ENCODE assay signal across 22 cellular contexts in the genomic region with DNA sequence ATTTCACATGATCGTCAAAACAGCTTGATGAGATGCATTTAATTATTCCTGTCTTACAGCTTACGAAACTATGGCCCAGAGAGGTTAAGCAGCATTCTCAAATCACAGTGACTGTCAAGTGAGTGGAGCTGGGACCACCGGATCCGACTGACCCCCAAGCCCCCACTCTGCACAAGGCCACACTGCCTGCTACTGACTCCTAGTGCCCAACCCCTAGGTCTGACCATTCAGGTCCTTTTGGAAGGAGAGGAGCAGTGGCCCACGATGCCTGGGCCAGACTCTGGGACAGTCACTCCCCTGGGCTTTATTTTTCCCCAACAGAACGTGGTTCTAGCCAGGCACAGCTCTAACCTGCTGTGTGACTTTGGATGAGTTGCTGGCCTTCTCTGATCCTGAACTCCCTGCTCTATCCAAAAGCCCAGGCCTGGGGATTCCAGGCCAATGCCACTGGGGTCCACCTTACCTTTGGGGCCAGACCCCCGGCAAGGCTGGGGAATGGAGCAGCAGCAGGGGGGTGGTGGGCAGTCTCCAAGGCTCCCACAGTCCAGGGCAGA. TPM values are rescaled to one million over a fixed set of nuclear protein-coding genes. Genes with fewer than 3 reads are reported as not detected.
DNase-seq lines count a peak whose midpoint lies in the region; ATAC-seq and TF ChIP-seq lines count a peak whose summit lies in the region.
"Had no signal": no experiment of that assay in that cellular context is flagged by ENCODE, and none has a peak within 500 bp of the region (broad histone marks: within the 10 kb centered on the region; RNA-seq: fewer than 3 reads in every experiment).

No MANE protein-coding gene starts in this region.

- H3K4me1 Mint-ChIP-seq in activated naive CD4-positive, alpha-beta T cell treated with anti-CD3 and anti-CD28 coated beads for 36 hours (ENCODE audit: low read depth), result peaks cover 11% of the 10 kb centered on the region
- peaks cover 16 to 26% (median 18%) of the 10 kb centered on the region in 3 donors for H3K4me1 Mint-ChIP-seq in CD8-positive, alpha-beta memory T cell
- peaks cover 12% of the 10 kb centered on the region for H3K4me1 Mint-ChIP-seq in activated naive CD8-positive, alpha-beta T cell treated with anti-CD3 and anti-CD28 coated beads, Interleukin-2, amount 10 ng/mL, durations not matched to agents 7 days and 5 days

- peaks cover 13% of the 10 kb centered on the region for H3K4me1 ChIP-seq in CD8-positive, alpha-beta memory T cell (ENCODE audit: insufficient read depth, low read length)
- H3K4me1 ChIP-seq in osteoblast (ENCODE audit: insufficient read depth, low read length), result no peaks in the 10 kb centered on the region

- ATAC-seq in activated naive CD8-positive, alpha-beta T cell treated with anti-CD3 and anti-CD28 coated beads, Interleukin-2, amount 10 ng/mL, durations not matched to agents 7 days and 5 days (ENCODE audit: low read depth), result no peak
- ATAC-seq in GM19463 (IDR thresholded peaks at IDR 0.05; ENCODE audit: unreplicated experiment), result no peak
- ATAC-seq: naive thymus-derived CD4-positive, alpha-beta T cell had no signal

- no peaks in the 10 kb centered on the region for H3K9me3 ChIP-seq in CD8-positive, alpha-beta memory T cell (ENCODE audit: low read length)
- H3K9me3 ChIP-seq in osteoblast (ENCODE audit: low read depth, low read length), result no peaks in the 10 kb centered on the region
- H3K9me3 ChIP-seq: suprapubic skin had no signal

- H3K27ac Mint-ChIP-seq in activated naive CD4-positive, alpha-beta T cell treated with anti-CD3 and anti-CD28 coated beads for 36 hours, result peak overlapping the region; percentile 79
- H3K27ac Mint-ChIP-seq in CD8-positive, alpha-beta memory T cell, result peak overlapping the region in 6 of 8 donors; percentile 32 to 85 (median 44)
- no peak overlapping the region for H3K27ac Mint-ChIP-seq in activated naive CD8-positive, alpha-beta T cell treated with anti-CD3 and anti-CD28 coated beads, Interleukin-2, amount 10 ng/mL, durations not matched to agents 7 days and 5 days

- no peak for TF ChIP-seq CTCF in osteoblast (IDR thresholded peaks at IDR 0.05; ENCODE audit: extremely low read depth, low read depth, low read length)

- no peak overlapping the region for H2AFZ ChIP-seq in osteoblast (ENCODE audit: low read length)

- H3K36me3 Mint-ChIP-seq in activated naive CD4-positive, alpha-beta T cell treated with anti-CD3 and anti-CD28 coated beads for 36 hours (ENCODE audit: low read depth), result peaks cover 6% of the 10 kb centered on the region
- H3K36me3 Mint-ChIP-seq in CD8-positive, alpha-beta memory T cell, result peaks cover 0 to 51% (median 7%) of the 10 kb centered on the region in 3 donors
- H3K36me3 Mint-ChIP-seq in activated naive CD8-positive, alpha-beta T cell treated with anti-CD3 and anti-CD28 coated beads, Interleukin-2, amount 10 ng/mL, durations not matched to agents 7 days and 5 days, result peaks cover 23% of the 10 kb centered on the region

- peak; percentile 3 for DNase-seq in activated naive CD4-positive, alpha-beta T cell treated with anti-CD3 and anti-CD28 coated beads for 36 hours
- no peak for DNase-seq in activated naive CD4-positive, alpha-beta T cell treated with anti-CD3 and anti-CD28 coated beads, Interleukin-2, amount 50 U/mL, for 16 hours
- DNase-seq in CD8-positive, alpha-beta memory T cell, result peak in 1 of 5 donors; percentile 40
- peak; percentile 28 for DNase-seq in activated naive CD8-positive, alpha-beta T cell treated with anti-CD3 and anti-CD28 coated beads, Interleukin-2, amount 10 ng/mL, durations not matched to agents 7 days and 5 days
- DNase-seq in osteoblast (ENCODE audit: insufficient read length, low spot score, missing footprints), result peak; percentile 57
- DNase-seq in NCI-H510A treated with DMSO at 0.1 percent for 48 hours (lab: John Stamatoyannopoulos, UW), result no peak
- no peak for DNase-seq in NCI-H1417 treated with DMSO at 0.1 percent for 48 hours (lab: John Stamatoyannopoulos, UW)
- DNase-seq: AML-193; mesenchymal stem cell; NCI-H1105 treated with DMSO at 0.1 percent for 48 hours; NCI-H2171 treated with DMSO at 0.1 percent for 48 hours; OCI-M1; SIG-M5; stimulated activated CD4-positive, alpha-beta T cell treated with anti-CD3 and anti-CD28 coated beads, Interleukin-2, amount 100 ng/mL, for 48 hours had no signal

- intact Hi-C loops in activated naive CD4-positive, alpha-beta T cell treated with anti-CD3 and anti-CD28 coated beads for 36 hours (cut with micrococcal nuclease), result no loop called here

- CTCF ChIA-PET in activated naive CD4-positive, alpha-beta T cell treated with anti-CD3 and anti-CD28 coated beads for 36 hours (lab: Charles Lee), result interaction anchor here (0.6 to 5.5 kb wide), 8 partner anchors 9 to 129 kb away, joined by 3 to 92 read pairs (median 30); a partner anchor contains a TSS
- CTCF ChIA-PET in CD8-positive, alpha-beta memory T cell (lab: Charles Lee), result interaction anchor here (0.9 to 15.4 kb wide), 9 partner anchors 9 to 130 kb away, joined by 5 to 504 read pairs (median 16); a partner anchor contains a TSS

- no peaks in the 10 kb centered on the region for H3K27me3 ChIP-seq in CD8-positive, alpha-beta memory T cell (ENCODE audit: insufficient read depth, low read length, poor library complexity, severe bottlenecking)
- peaks cover 2% of the 10 kb centered on the region for H3K27me3 ChIP-seq in osteoblast (ENCODE audit: insufficient read depth, low read length)
- H3K27me3 ChIP-seq: suprapubic skin had no signal

- POLR2A ChIA-PET in CD8-positive, alpha-beta memory T cell (lab: Charles Lee), result interaction anchor here (1.2 to 3.1 kb wide), 6 partner anchors 9 to 196 kb away, joined by 5 to 72 read pairs (median 43); a partner anchor contains a TSS
- POLR2A ChIA-PET in activated naive CD8-positive, alpha-beta T cell treated with anti-CD3 and anti-CD28 coated beads, Interleukin-2, amount 10 ng/mL, durations not matched to agents 7 days and 5 days (lab: Charles Lee), result interaction anchor here (0.6 to 25.9 kb wide), 4 partner anchors 8 to 104 kb away, joined by 3 to 2283 read pairs (median 54); a partner anchor contains a TSS

- H4K20me1 ChIP-seq in osteoblast (ENCODE audit: insufficient read depth, low read length), result no peaks in the 10 kb centered on the region

- no peak overlapping the region for H3K27ac ChIP-seq in CD8-positive, alpha-beta memory T cell (ENCODE audit: low read depth, low read length)
- H3K27ac ChIP-seq in osteoblast (ENCODE audit: low read depth, low read length), result no peak overlapping the region
- H3K27ac ChIP-seq: coronary artery, suprapubic skin had no signal

- no peak overlapping the region for H3K4me2 ChIP-seq in osteoblast (ENCODE audit: insufficient read depth, low read length)

- H3K79me2 ChIP-seq in osteoblast (ENCODE audit: insufficient read depth, low read length), result no peaks in the 10 kb centered on the region

- H3K36me3 ChIP-seq in CD8-positive, alpha-beta memory T cell (ENCODE audit: insufficient read depth, low read length), result no peaks in the 10 kb centered on the region
- H3K36me3 ChIP-seq in osteoblast (ENCODE audit: insufficient read depth, low read length), result no peaks in the 10 kb centered on the region
- H3K36me3 ChIP-seq: suprapubic skin had no signal

- no peaks in the 10 kb centered on the region for H3K9me3 Mint-ChIP-seq in activated naive CD4-positive, alpha-beta T cell treated with anti-CD3 and anti-CD28 coated beads for 36 hours
- no peaks in the 10 kb centered on the region for H3K9me3 Mint-ChIP-seq in CD8-positive, alpha-beta memory T cell
- H3K9me3 Mint-ChIP-seq in activated naive CD8-positive, alpha-beta T cell treated with anti-CD3 and anti-CD28 coated beads, Interleukin-2, amount 10 ng/mL, durations not matched to agents 7 days and 5 days, result no peaks in the 10 kb centered on the region
- H3K9me3 Mint-ChIP-seq: naive thymus-derived CD4-positive, alpha-beta T cell had no signal

- H3K4me3 ChIP-seq in CD8-positive, alpha-beta memory T cell (ENCODE audit: low read length), result no peak overlapping the region
- no peak overlapping the region for H3K4me3 ChIP-seq in osteoblast (ENCODE audit: insufficient read depth, low read length)
- H3K4me3 ChIP-seq: coronary artery, suprapubic skin had no signal

- H3K27me3 Mint-ChIP-seq in activated naive CD4-positive, alpha-beta T cell treated with anti-CD3 and anti-CD28 coated beads for 36 hours (ENCODE audit: low read depth), result no peaks in the 10 kb centered on the region
- no peaks in the 10 kb centered on the region for H3K27me3 Mint-ChIP-seq in CD8-positive, alpha-beta memory T cell
- peaks cover 1% of the 10 kb centered on the region for H3K27me3 Mint-ChIP-seq in activated naive CD8-positive, alpha-beta T cell treated with anti-CD3 and anti-CD28 coated beads, Interleukin-2, amount 10 ng/mL, durations not matched to agents 7 days and 5 days
- H3K27me3 Mint-ChIP-seq: naive thymus-derived CD4-positive, alpha-beta T cell had no signal

- H3K4me3 Mint-ChIP-seq in activated naive CD4-positive, alpha-beta T cell treated with anti-CD3 and anti-CD28 coated beads for 36 hours, result no peak overlapping the region
- no peak overlapping the region for H3K4me3 Mint-ChIP-seq in CD8-positive, alpha-beta memory T cell
- no peak overlapping the region for H3K4me3 Mint-ChIP-seq in activated naive CD8-positive, alpha-beta T cell treated with anti-CD3 and anti-CD28 coated beads, Interleukin-2, amount 10 ng/mL, durations not matched to agents 7 days and 5 days
- H3K4me3 Mint-ChIP-seq: naive thymus-derived CD4-positive, alpha-beta T cell had no signal

RNA-seq across cellular contexts. Expression of a gene that starts 9.9 kb away (rescaled TPM):
- 10 to 100 TPM; 18.5 to 20.0 TPM for total RNA-seq in activated naive CD4-positive, alpha-beta T cell treated with anti-CD3 and anti-CD28 coated beads for 36 hours
- 10 to 100 TPM; 14.4 to 15.0 TPM for total RNA-seq in CD8-positive, alpha-beta memory T cell
- 4.0 TPM for polyA plus RNA-seq in CD8-positive, alpha-beta memory T cell
- total RNA-seq in activated naive CD8-positive, alpha-beta T cell treated with anti-CD3 and anti-CD28 coated beads, Interleukin-2, amount 10 ng/mL, durations not matched to agents 7 days and 5 days, result 10 to 100 TPM; 70.6 to 77.7 TPM
- 3.8 and 4.3 TPM in 2 replicates for total RNA-seq in osteoblast

RNA-seq across cellular contexts. Expression of a gene that starts 33.3 kb away (rescaled TPM):
- total RNA-seq in activated naive CD4-positive, alpha-beta T cell treated with anti-CD3 and anti-CD28 coated beads for 36 hours, result 10 to 100 TPM; 76.6 to 76.9 TPM
- 100 to 1,000 TPM; 145 to 149 TPM for total RNA-seq in CD8-positive, alpha-beta memory T cell
- polyA plus RNA-seq in CD8-positive, alpha-beta memory T cell, result 97.5 TPM
- total RNA-seq in activated naive CD8-positive, alpha-beta T cell treated with anti-CD3 and anti-CD28 coated beads, Interleukin-2, amount 10 ng/mL, durations not matched to agents 7 days and 5 days, result 10 to 100 TPM; 66.4 to 70.2 TPM
- total RNA-seq in osteoblast, result 49.9 and 60.7 TPM in 2 replicates

RNA-seq across cellular contexts. Expression of a gene that starts 38.0 kb away (rescaled TPM):
- not detected for total RNA-seq in activated naive CD4-positive, alpha-beta T cell treated with anti-CD3 and anti-CD28 coated beads for 36 hours
- total RNA-seq in CD8-positive, alpha-beta memory T cell, result not detected
- polyA plus RNA-seq in CD8-positive, alpha-beta memory T cell, result not detected
- not detected for total RNA-seq in activated naive CD8-positive, alpha-beta T cell treated with anti-CD3 and anti-CD28 coated beads, Interleukin-2, amount 10 ng/mL, durations not matched to agents 7 days and 5 days
- total RNA-seq in osteoblast, result under 0.01 TPM in 1 of 2 replicates, not detected in the other
- total RNA-seq: HT-29; LHCN-M2; suprapubic skin; T-helper 2 cell treated with Interferon-gamma antibody and Interleukin-4, amounts not matched to agents 100 ng/mL and 5 ng/mL, for 36 hours had no signal
- polyA plus RNA-seq: keratinocyte; naive thymus-derived CD4-positive, alpha-beta T cell had no signal

Comparison
In these comparisons a context has a peak if more than half of its experiments do, and no peak if none do; other contexts are left out.
1. DNase-seq: peak in activated naive CD4-positive, alpha-beta T cell treated with anti-CD3 and anti-CD28 coated beads for 36 hours (single experiment), activated naive CD8-positive, alpha-beta T cell treated with anti-CD3 and anti-CD28 coated beads, Interleukin-2, amount 10 ng/mL, durations not matched to agents 7 days and 5 days (single experiment) and osteoblast (single experiment); none in activated naive CD4-positive, alpha-beta T cell treated with anti-CD3 and anti-CD28 coated beads, Interleukin-2, amount 50 U/mL, for 16 hours (single experiment), NCI-H510A treated with DMSO at 0.1 percent for 48 hours (single experiment) and NCI-H1417 treated with DMSO at 0.1 percent for 48 hours (single experiment).